8 cellular contexts compared by ENCODE assay signal in genomic region chr2:121736140-121736461, GRCh38. TPM values are rescaled to one million over a fixed set of nuclear protein-coding genes. Genes with fewer than 3 reads are reported as not detected.
DNase-seq lines count a peak whose midpoint lies in the region; ATAC-seq and TF ChIP-seq lines count a peak whose summit lies in the region.

No MANE protein-coding gene starts in this region.

- TF ChIP-seq EP300 in tibial nerve (IDR thresholded peaks at IDR 0.05) = no peak

- no peaks in the 10 kb centered on the region for H3K9me3 ChIP-seq in right lobe of liver
- H3K9me3 ChIP-seq in tibial nerve = no peaks in the 10 kb centered on the region

- H3K4me3 Mint-ChIP-seq in activated T-cell treated with anti-CD3 and anti-CD28 coated beads, Interleukin-2, amount 50 U/mL, for 72 hours = peak overlapping the region; percentile 97 to 98
- H3K4me3 Mint-ChIP-seq in activated naive CD8-positive, alpha-beta T cell treated with anti-CD3 and anti-CD28 coated beads, Interleukin-2, amount 50 U/mL, for 24 hours = peak overlapping the region; percentile 97

- no peak for TF ChIP-seq POLR2A in right lobe of liver (IDR thresholded peaks at IDR 0.05)
- TF ChIP-seq POLR2A in tibial nerve (IDR thresholded peaks at IDR 0.05) = no peak

- peak overlapping the region in 2 of 3 donors; percentile 55 to 57 for H3K27ac ChIP-seq in right lobe of liver
- peak overlapping the region; percentile 50 to 91 (median 80) for H3K27ac ChIP-seq in tibial nerve

- H3K4me3 ChIP-seq in right lobe of liver (peak overlapping the region; percentile 58 to 98 (median 89)), tibial nerve (peak overlapping the region; percentile 79 to 98 (median 84))

- H3K27me3 Mint-ChIP-seq in activated T-cell treated with anti-CD3 and anti-CD28 coated beads, Interleukin-2, amount 50 U/mL, for 72 hours (ENCODE audit: low read depth) = no peaks in the 10 kb centered on the region
- no peaks in the 10 kb centered on the region for H3K27me3 Mint-ChIP-seq in activated naive CD8-positive, alpha-beta T cell treated with anti-CD3 and anti-CD28 coated beads, Interleukin-2, amount 50 U/mL, for 24 hours

- H3K4me1 Mint-ChIP-seq in activated T-cell treated with anti-CD3 and anti-CD28 coated beads, Interleukin-2, amount 50 U/mL, for 72 hours (ENCODE audit: low read depth) = peaks cover 57% of the 10 kb centered on the region
- peaks cover 58% of the 10 kb centered on the region for H3K4me1 Mint-ChIP-seq in activated naive CD8-positive, alpha-beta T cell treated with anti-CD3 and anti-CD28 coated beads, Interleukin-2, amount 50 U/mL, for 24 hours

- peak overlapping the region; percentile 95 for H3K27ac Mint-ChIP-seq in activated T-cell treated with anti-CD3 and anti-CD28 coated beads, Interleukin-2, amount 50 U/mL, for 72 hours
- H3K27ac Mint-ChIP-seq in activated naive CD8-positive, alpha-beta T cell treated with anti-CD3 and anti-CD28 coated beads, Interleukin-2, amount 50 U/mL, for 24 hours = peak overlapping the region; percentile 92

- H3K36me3 ChIP-seq in right lobe of liver (peaks cover 0 to 32% (median 10%) of the 10 kb centered on the region in 4 donors), tibial nerve (peaks cover 2 to 38% (median 3%) of the 10 kb centered on the region in 3 donors)

- peaks cover 14 to 35% of the 10 kb centered on the region in 2 donors for H3K36me3 Mint-ChIP-seq in activated T-cell treated with anti-CD3 and anti-CD28 coated beads, Interleukin-2, amount 50 U/mL, for 72 hours (ENCODE audit: insufficient read depth in 2 of 2)
- peaks cover 45% of the 10 kb centered on the region for H3K36me3 Mint-ChIP-seq in activated naive CD8-positive, alpha-beta T cell treated with anti-CD3 and anti-CD28 coated beads, Interleukin-2, amount 50 U/mL, for 24 hours (ENCODE audit: low read depth)

- 0% methylated on average over 8 of the region's 8 CpGs for WGBS in right lobe of liver (ENCODE audit: insufficient coverage, low coverage, low lambda C conversion rate, missing lambda C conversion rate)
- 0% methylated on average over 8 of the region's 8 CpGs for WGBS in tibial nerve, 2 donors

- intact Hi-C loops in right lobe of liver (cut with DNase I) = no loop called here

- H3K4me1 ChIP-seq in right lobe of liver (peaks cover 0 to 8% (median 4%) of the 10 kb centered on the region in 4 donors), tibial nerve (peaks cover 0 to 23% (median 8%) of the 10 kb centered on the region in 4 donors)

- no peak for ATAC-seq in activated T-cell treated with anti-CD3 and anti-CD28 coated beads, Interleukin-2, amount 50 U/mL, for 72 hours (replicated peaks in 1 of 2)
- no peak for ATAC-seq in activated naive CD8-positive, alpha-beta T cell treated with anti-CD3 and anti-CD28 coated beads, Interleukin-2, amount 50 U/mL, for 24 hours
- ATAC-seq in right lobe of liver = no peak
- no peak for ATAC-seq in GM21447 (IDR thresholded peaks at IDR 0.05; ENCODE audit: unreplicated experiment)
- ATAC-seq in HG02610 (IDR thresholded peaks at IDR 0.05; ENCODE audit: unreplicated experiment) = no peak
- ATAC-seq in HG02981 (IDR thresholded peaks at IDR 0.05; ENCODE audit: unreplicated experiment) = no peak

- no peak for DNase-seq in activated T-cell treated with anti-CD3 and anti-CD28 coated beads, Interleukin-2, amount 50 U/mL, for 72 hours
- DNase-seq in activated T-cell treated with anti-CD3 and anti-CD28 coated beads, Interleukin-2, amount 50 U/mL, for 48 hours = no peak
- DNase-seq in activated naive CD8-positive, alpha-beta T cell treated with anti-CD3 and anti-CD28 coated beads, Interleukin-2, amount 50 U/mL, for 24 hours = no peak
- DNase-seq in right lobe of liver = peak in 1 of 3 donors; percentile 48
- DNase-seq in tibial nerve (ENCODE audit: low spot score in 2 of 2) = no peak

- no peaks in the 10 kb centered on the region for H3K9me3 Mint-ChIP-seq in activated T-cell treated with anti-CD3 and anti-CD28 coated beads, Interleukin-2, amount 50 U/mL, for 72 hours
- H3K9me3 Mint-ChIP-seq in activated naive CD8-positive, alpha-beta T cell treated with anti-CD3 and anti-CD28 coated beads, Interleukin-2, amount 50 U/mL, for 24 hours = no peaks in the 10 kb centered on the region

- TF ChIP-seq CTCF in right lobe of liver (IDR thresholded peaks at IDR 0.05) = no peak
- no peak for TF ChIP-seq CTCF in tibial nerve (IDR thresholded peaks at IDR 0.05)

- H3K27me3 ChIP-seq in right lobe of liver = no peaks in the 10 kb centered on the region
- H3K27me3 ChIP-seq in tibial nerve = no peaks in the 10 kb centered on the region

RNA-seq across cellular contexts. Expression of gene NIFK, which starts 0.6 kb away (rescaled TPM):
- 100 to 1,000 TPM; 118 to 137 TPM for total RNA-seq in activated T-cell treated with anti-CD3 and anti-CD28 coated beads, Interleukin-2, amount 50 U/mL, for 72 hours
- total RNA-seq in right lobe of liver (10 to 100 TPM; 13.9 to 37.7 (median 27.2) TPM), tibial nerve (10 to 100 TPM; 33.0 to 97.2 (median 50.1) TPM)

RNA-seq across cellular contexts. Expression of gene TSN, which starts 19.4 kb away (rescaled TPM):
- 10 to 100 TPM; 67.6 to 82.1 TPM for total RNA-seq in activated T-cell treated with anti-CD3 and anti-CD28 coated beads, Interleukin-2, amount 50 U/mL, for 72 hours
- total RNA-seq in right lobe of liver (10 to 100 TPM; 22.5 to 38.1 (median 27.5) TPM), tibial nerve (10 to 100 TPM; 32.7 to 50.9 (median 37.4) TPM)
